In the genomic region with DNA sequence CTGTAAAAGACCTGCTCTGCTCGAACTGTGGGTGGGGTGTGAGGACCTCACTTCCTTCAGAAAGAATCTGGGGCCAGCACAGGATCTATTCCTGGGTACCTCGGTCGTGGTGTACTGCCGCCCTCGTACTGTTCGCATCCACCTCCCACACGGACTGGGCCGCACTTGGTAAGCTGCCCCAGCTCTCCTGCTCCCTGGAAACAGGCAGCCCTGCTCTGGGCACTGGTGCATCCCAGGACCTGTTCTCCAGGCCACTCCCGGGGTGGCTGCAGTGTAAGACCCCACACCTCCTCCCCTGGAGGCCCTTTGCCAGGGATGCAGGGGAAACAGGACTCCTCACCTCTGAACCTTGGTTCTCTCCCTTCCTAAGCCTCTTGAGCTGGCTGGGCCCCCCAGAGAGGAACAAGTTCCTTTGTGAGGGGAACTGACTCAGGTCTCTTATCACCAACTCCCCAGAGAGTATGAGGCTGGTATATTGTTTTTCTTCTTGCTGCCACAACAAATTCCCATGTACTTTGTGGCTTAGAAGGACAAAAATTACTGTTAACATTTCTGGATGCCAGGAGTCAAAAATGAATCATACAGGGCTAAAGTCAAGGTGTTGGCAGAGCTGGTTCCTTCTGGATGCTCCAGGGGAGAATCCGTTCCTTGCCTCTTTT, we compare ENCODE assay signal across 18 cellular contexts.
A peak's percentile ranks its signal among the peaks of the same experiment; 100 is the strongest.
DNase-seq lines count a peak whose midpoint lies in the region; ATAC-seq and TF ChIP-seq lines count a peak whose summit lies in the region.
"Had no signal": no experiment of that assay in that cellular context is flagged by ENCODE, and none has a peak within 500 bp of the region (broad histone marks: within the 10 kb centered on the region; RNA-seq: fewer than 3 reads in every experiment).

No MANE protein-coding gene starts in this region.

- peaks cover 6% of the 10 kb centered on the region for H3K4me1 Mint-ChIP-seq in chondrocyte (ENCODE audit: low read depth)
- peaks cover 9% of the 10 kb centered on the region for H3K4me1 Mint-ChIP-seq in glutamatergic neuron (ENCODE audit: low read depth, unreplicated experiment)

- H3K27me3 Mint-ChIP-seq in chondrocyte (ENCODE audit: low read depth): no peaks in the 10 kb centered on the region
- H3K27me3 Mint-ChIP-seq in glutamatergic neuron (ENCODE audit: unreplicated experiment): no peaks in the 10 kb centered on the region

- no peaks in the 10 kb centered on the region for H3K9me2 ChIP-seq in PC-3 (replicated peaks; ENCODE audit: low read length)

- peaks cover 10% of the 10 kb centered on the region for H3K9me3 Mint-ChIP-seq in chondrocyte (ENCODE audit: low read depth)
- peaks cover 2% of the 10 kb centered on the region for H3K9me3 Mint-ChIP-seq in glutamatergic neuron (ENCODE audit: unreplicated experiment)

- H3K36me3 ChIP-seq in BLaER1 treated with 17β-estradiol and CSF1 and Interleukin-3, amounts not matched to agents 10 nM and 100 nM: no peaks in the 10 kb centered on the region
- H3K36me3 ChIP-seq in PC-3 (ENCODE audit: low read depth, low read length) (no peaks in the 10 kb centered on the region), tibial nerve (no peaks in the 10 kb centered on the region)
- H3K36me3 ChIP-seq: SJSA1 had no signal

- no peaks in the 10 kb centered on the region for H3F3A ChIP-seq in PC-3 (ENCODE audit: low read length, unreplicated experiment)

- no peak overlapping the region for H3K4me3 ChIP-seq in BLaER1 treated with 17β-estradiol and CSF1 and Interleukin-3, amounts not matched to agents 10 nM and 100 nM
- H3K4me3 ChIP-seq in PC-3 (ENCODE audit: low read length): no peak overlapping the region
- H3K4me3 ChIP-seq in tibial nerve: no peak overlapping the region
- H3K4me3 ChIP-seq: PC-9, SJSA1 had no signal

- no peak overlapping the region for H3K27ac ChIP-seq in BLaER1 treated with 17β-estradiol and CSF1 and Interleukin-3, amounts not matched to agents 10 nM and 100 nM
- H3K27ac ChIP-seq in PC-3 (ENCODE audit: low read length) (no peak overlapping the region), tibial nerve (no peak overlapping the region)
- H3K27ac ChIP-seq: SJSA1 had no signal

- no peak for TF ChIP-seq EP300 in tibial nerve (IDR thresholded peaks at IDR 0.05)

- no peaks in the 10 kb centered on the region for H3K79me2 ChIP-seq in PC-3 (ENCODE audit: low read length)

- POLR2A ChIA-PET in PC-3 (lab: Charles Lee; ENCODE audit: unreplicated experiment): no interaction called here

- H3K9me3 ChIP-seq in BLaER1 treated with 17β-estradiol and CSF1 and Interleukin-3, amounts not matched to agents 10 nM and 100 nM (replicated peaks in 1 of 11): peaks cover 0 to 16% (median 9%) of the 10 kb centered on the region in 11 experiments; a peak in 11 of 22 replicates
- H3K9me3 ChIP-seq in PC-3 (ENCODE audit: low read length): no peaks in the 10 kb centered on the region
- H3K9me3 ChIP-seq in tibial nerve: peaks cover 0 to 5% (median 0%) of the 10 kb centered on the region in 4 donors
- H3K9me3 ChIP-seq: SJSA1 had no signal

- H3K36me3 Mint-ChIP-seq in chondrocyte (ENCODE audit: low read depth) (peaks cover 3% of the 10 kb centered on the region), glutamatergic neuron (ENCODE audit: unreplicated experiment) (peaks cover 10% of the 10 kb centered on the region)

- H4K20me1 ChIP-seq in BLaER1 treated with 17β-estradiol and CSF1 and Interleukin-3, amounts not matched to agents 10 nM and 100 nM: no peaks in the 10 kb centered on the region
- H4K20me1 ChIP-seq in PC-3 (ENCODE audit: low read length): no peaks in the 10 kb centered on the region

- CTCF ChIA-PET in PC-3 (lab: Charles Lee): no interaction called here

- H3K4me1 ChIP-seq in BLaER1 treated with 17β-estradiol and CSF1 and Interleukin-3, amounts not matched to agents 10 nM and 100 nM: peaks cover 0 to 10% (median 7%) of the 10 kb centered on the region in 10 experiments; a peak in 12 of 20 replicates
- H3K4me1 ChIP-seq in PC-3 (ENCODE audit: insufficient read depth, low read length) (peaks cover 17% of the 10 kb centered on the region), tibial nerve (no peaks in the 10 kb centered on the region)
- H3K4me1 ChIP-seq: SJSA1 had no signal

- no peak overlapping the region for H3K9ac ChIP-seq in BLaER1 treated with 17β-estradiol and CSF1 and Interleukin-3, amounts not matched to agents 10 nM and 100 nM
- H3K9ac ChIP-seq in PC-3 (ENCODE audit: low read length): no peak overlapping the region

- no peak overlapping the region for H2AFZ ChIP-seq in PC-3 (ENCODE audit: low read length)
- H2AFZ ChIP-seq: PC-9 had no signal

- TF ChIP-seq POLR2A in tibial nerve (IDR thresholded peaks at IDR 0.05): no peak

- intact Hi-C loops in PC-3 (cut with micrococcal nuclease): no loop called here

- TF ChIP-seq CTCF in PC-3 (conservative IDR thresholded peaks at IDR 0.05; ENCODE audit: low read depth, low read length) (no peak), chondrocyte (IDR thresholded peaks at IDR 0.05) (no peak), glutamatergic neuron (IDR thresholded peaks at IDR 0.05; ENCODE audit: partially characterized antibody, unreplicated experiment) (no peak), tibial nerve (IDR thresholded peaks at IDR 0.05) (no peak)

- 87 to 91% methylated on average over 9 to 10 of the region's 10 CpGs for WGBS in tibial nerve, 2 donors

- peak overlapping the region; percentile 17 for H3K27ac Mint-ChIP-seq in chondrocyte (ENCODE audit: unreplicated experiment)
- no peak overlapping the region for H3K27ac Mint-ChIP-seq in glutamatergic neuron (ENCODE audit: unreplicated experiment)

- peak overlapping the region in 8 of 11 experiments; percentile 7 to 39 (median 28); a peak in 7 of 22 replicates for H3K4me2 ChIP-seq in BLaER1 treated with 17β-estradiol and CSF1 and Interleukin-3, amounts not matched to agents 10 nM and 100 nM
- H3K4me2 ChIP-seq in PC-3 (ENCODE audit: low read length): no peak overlapping the region

- H3K27me3 ChIP-seq in BLaER1 treated with 17β-estradiol and CSF1 and Interleukin-3, amounts not matched to agents 10 nM and 100 nM: no peaks in the 10 kb centered on the region
- H3K27me3 ChIP-seq in PC-3 (ENCODE audit: low read length): no peaks in the 10 kb centered on the region
- no peaks in the 10 kb centered on the region for H3K27me3 ChIP-seq in tibial nerve
- H3K27me3 ChIP-seq: SJSA1 had no signal

- peak; percentile 33 for DNase-seq in PC-3
- DNase-seq in chondrocyte (ENCODE audit: low spot score): no peak
- DNase-seq in occipital lobe (lab: John Stamatoyannopoulos, UW): peak; percentile 42
- DNase-seq in glutamatergic neuron: no peak
- no peak for DNase-seq in HK-2 (ENCODE audit: unreplicated experiment)
- DNase-seq in tibial nerve (ENCODE audit: low spot score in 2 of 2): no peak
- DNase-seq: C1 segment of cervical spinal cord, DMS 273 treated with DMSO at 0.1 percent for 48 hours, EL, GOT3, Karpas-422, NCI-H187, NCI-H2171, NCI-H748 treated with DMSO at 0.1 percent for 48 hours had no signal

- ATAC-seq in PC-3 (no peak), HG02571 (IDR thresholded peaks at IDR 0.05; ENCODE audit: unreplicated experiment) (no peak)

- H3K4me3 Mint-ChIP-seq in chondrocyte (ENCODE audit: unreplicated experiment): no peak overlapping the region
- H3K4me3 Mint-ChIP-seq in glutamatergic neuron (ENCODE audit: unreplicated experiment): no peak overlapping the region

- no TSS peak for BruUV-seq in PC-3 (replicated peaks; lab: Mats Ljungman, UMichigan)

Comparison
In these comparisons a context has a peak if more than half of its experiments do, and no peak if none do; other contexts are left out.
1. DNase-seq: peak in PC-3 (single experiment) and occipital lobe (single experiment); none in chondrocyte (single experiment), glutamatergic neuron (single experiment), HK-2 (single experiment) and tibial nerve (0 of 2).